Comparison of ENCODE assay signal across 1 cellular context in genomic region chr1:156492591-156493080, GRCh38.
TF ChIP-seq lines count a peak whose summit lies in the region.

No MANE protein-coding gene starts in this region.

TF ChIP-seq in GM12878, 131 proteins besides CTCF, POLR2A, EP300 and RAD21 (continues in another document):
- TF ChIP-seq NKRF (conservative IDR thresholded peaks at IDR 0.05): 0 out of 2 replicates have a peak, but pooled peaks have one; percentile 27
- TF ChIP-seq MEF2B (IDR thresholded peaks at IDR 0.05; ENCODE audit: partially characterized antibody, poor library complexity, severe bottlenecking): peak; percentile 87
- no peak for TF ChIP-seq HSF1 (IDR thresholded peaks at IDR 0.05; ENCODE audit: low read depth, low read length)
- TF ChIP-seq BHLHE40 (IDR thresholded peaks at IDR 0.05; ENCODE audit: borderline replicate concordance in 1 of 2, low read depth in 2 of 2, low read length in 1 of 2): peak; percentile 42 to 50; a peak in 2 of 4 replicates
- no peak for TF ChIP-seq EZH2 (IDR thresholded peaks at IDR 0.05; ENCODE audit: borderline replicate concordance, control insufficient read depth, low read depth, low read length)
- TF ChIP-seq NFIC (IDR thresholded peaks at IDR 0.05; ENCODE audit: low read depth, low read length): no peak
- TF ChIP-seq MEF2A (IDR thresholded peaks at IDR 0.05; ENCODE audit: insufficient read depth, low read depth, low read length): 0 out of 2 replicates have a peak, but pooled peaks have one; percentile 26
- peak; percentile 10; the same call in 1 of the 2 replicates for TF ChIP-seq RELB (IDR thresholded peaks at IDR 0.05; ENCODE audit: low read depth)
- no peak for TF ChIP-seq E4F1 (IDR thresholded peaks at IDR 0.05; ENCODE audit: borderline replicate concordance, partially characterized antibody)
- no peak for TF ChIP-seq STAT1 (conservative IDR thresholded peaks at IDR 0.05)
- TF ChIP-seq EED (IDR thresholded peaks at IDR 0.05; ENCODE audit: low read depth): peak; percentile 93
- 0 out of 2 replicates have a peak, but pooled peaks have one; percentile 34 for TF ChIP-seq PAX5 (IDR thresholded peaks at IDR 0.05; ENCODE audit: borderline replicate concordance, low read depth, low read length)
- peak; percentile 70 for TF ChIP-seq GATAD2B (conservative IDR thresholded peaks at IDR 0.05; ENCODE audit: low read depth)
- 0 out of 2 replicates have a peak, but pooled peaks have one; percentile 16 for TF ChIP-seq BCL11A (IDR thresholded peaks at IDR 0.05; ENCODE audit: low read depth, low read length)
- TF ChIP-seq TCF3 (IDR thresholded peaks at IDR 0.05; ENCODE audit: borderline replicate concordance, insufficient read depth, low read depth, low read length): peak; percentile 96
- TF ChIP-seq SMARCA5 (IDR thresholded peaks at IDR 0.05): no peak
- no peak for TF ChIP-seq CUX1 (IDR thresholded peaks at IDR 0.05; ENCODE audit: insufficient replicate concordance, low read depth, low read length)
- peak; percentile 38; the same call in 1 of the 2 replicates for TF ChIP-seq CBFB (IDR thresholded peaks at IDR 0.05; ENCODE audit: low read depth)
- no peak for TF ChIP-seq SIN3A (IDR thresholded peaks at IDR 0.05; ENCODE audit: low read depth, low read length)
- TF ChIP-seq BRCA1 (IDR thresholded peaks at IDR 0.05; ENCODE audit: low read depth, low read length): no peak
- TF ChIP-seq CHD4 (IDR thresholded peaks at IDR 0.05): no peak
- TF ChIP-seq SPI1 (IDR thresholded peaks at IDR 0.05; ENCODE audit: borderline replicate concordance, insufficient read depth, low read depth, low read length): peak; percentile 67
- TF ChIP-seq ETV6 (conservative IDR thresholded peaks at IDR 0.05 in 1 of 2, IDR thresholded peaks at IDR 0.05 in 1 of 2; ENCODE audit: borderline replicate concordance in 1 of 2, low read depth in 1 of 2): peak in 1 of 2 experiments; percentile 90; a peak in 2 of 4 replicates
- TF ChIP-seq CREB1 (IDR thresholded peaks at IDR 0.05; ENCODE audit: low read depth): no peak
- no peak for TF ChIP-seq TCF7 (IDR thresholded peaks at IDR 0.05; ENCODE audit: borderline replicate concordance)
- no peak for TF ChIP-seq SREBF2 (IDR thresholded peaks at IDR 0.05; ENCODE audit: low read length)
- no peak for TF ChIP-seq CBX3 (IDR thresholded peaks at IDR 0.05; ENCODE audit: borderline replicate concordance, low read depth)
- TF ChIP-seq ATF7 (IDR thresholded peaks at IDR 0.05; ENCODE audit: low read depth): peak; percentile 59
- TF ChIP-seq TBL1XR1 (IDR thresholded peaks at IDR 0.05; ENCODE audit: low read depth, low read length): peak; percentile 51; the same call in 1 of the 2 replicates
- TF ChIP-seq CBX5 (IDR thresholded peaks at IDR 0.05; ENCODE audit: low read depth): no peak
- peak; percentile 17 for TF ChIP-seq SP1 (IDR thresholded peaks at IDR 0.05; ENCODE audit: low read depth, low read length)
- no peak for TF ChIP-seq NR2C1 (IDR thresholded peaks at IDR 0.05)
- peak; percentile 65 to 79; a peak in 3 of 4 replicates for TF ChIP-seq IKZF2 (IDR thresholded peaks at IDR 0.05)
- TF ChIP-seq RCOR1 (conservative IDR thresholded peaks at IDR 0.05; ENCODE audit: low read depth, low read length): peak; percentile 70; the same call in 1 of the 2 replicates
- TF ChIP-seq YY1 (IDR thresholded peaks at IDR 0.05; ENCODE audit: low read depth, low read length): 0 out of 2 replicates have a peak, but pooled peaks have one; percentile 16
- peak; percentile 61; the same call in 1 of the 2 replicates for TF ChIP-seq IRF4 (IDR thresholded peaks at IDR 0.05; ENCODE audit: low read depth, low read length)
- no peak for TF ChIP-seq USF1 (IDR thresholded peaks at IDR 0.05; ENCODE audit: borderline replicate concordance, extremely low read length, insufficient read depth, low read depth, low read length)
- TF ChIP-seq RB1 (IDR thresholded peaks at IDR 0.05; ENCODE audit: borderline replicate concordance): no peak
- no peak for TF ChIP-seq RAD51 (IDR thresholded peaks at IDR 0.05)
- TF ChIP-seq TAF1 (IDR thresholded peaks at IDR 0.05; ENCODE audit: borderline replicate concordance, low read depth, low read length): no peak
- TF ChIP-seq BMI1 (IDR thresholded peaks at IDR 0.05; ENCODE audit: borderline replicate concordance): no peak
- no peak for TF ChIP-seq ATF2 (IDR thresholded peaks at IDR 0.05; ENCODE audit: low read length)
- peak; percentile 91 for TF ChIP-seq IKZF1 (conservative IDR thresholded peaks at IDR 0.05)
- no peak for TF ChIP-seq ZBTB33 (IDR thresholded peaks at IDR 0.05)
- TF ChIP-seq TCF12 (IDR thresholded peaks at IDR 0.05; ENCODE audit: low read depth, low read length): peak; percentile 93
- TF ChIP-seq DPF2 (IDR thresholded peaks at IDR 0.05): peak; percentile 82
- no peak for TF ChIP-seq SUPT20H (IDR thresholded peaks at IDR 0.05; ENCODE audit: borderline replicate concordance, control insufficient read depth, low read depth, low read length)
- no peak for TF ChIP-seq RUNX3 (IDR thresholded peaks at IDR 0.05; ENCODE audit: low read length)
- TF ChIP-seq MXI1 (IDR thresholded peaks at IDR 0.05; ENCODE audit: low read depth, low read length): 0 out of 2 replicates have a peak, but pooled peaks have one; percentile 11
- TF ChIP-seq TARDBP (IDR thresholded peaks at IDR 0.05; ENCODE audit: borderline replicate concordance): no peak
- no peak for TF ChIP-seq LARP7 (IDR thresholded peaks at IDR 0.05)
- TF ChIP-seq MYB (IDR thresholded peaks at IDR 0.05; ENCODE audit: borderline replicate concordance, low read depth, low read length): peak; percentile 94
- TF ChIP-seq HDAC2 (IDR thresholded peaks at IDR 0.05): no peak
